18 cellular contexts compared by ENCODE assay signal in the genomic region with DNA sequence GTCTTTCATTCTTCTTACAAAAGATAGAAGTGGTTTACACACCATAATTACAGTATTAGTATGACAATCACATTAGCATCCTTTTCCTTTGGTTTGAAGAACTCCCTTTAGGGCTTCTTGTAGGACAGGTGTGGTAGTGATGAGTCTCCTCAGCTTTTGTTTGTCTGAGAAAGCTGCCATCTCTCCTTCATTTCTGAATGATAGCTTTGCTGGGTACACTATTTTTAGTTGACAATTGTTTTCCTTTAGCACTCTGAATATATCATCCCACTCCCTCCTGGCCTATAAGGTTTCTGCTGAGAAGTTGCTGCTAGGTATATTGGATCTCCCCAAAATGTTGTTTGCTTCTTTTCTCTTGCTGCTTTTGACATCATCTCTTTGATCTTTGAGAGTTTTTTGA. TPM values are rescaled to one million over a fixed set of nuclear protein-coding genes. Genes with fewer than 3 reads are reported as not detected.
DNase-seq lines count a peak whose midpoint lies in the region; ATAC-seq and TF ChIP-seq lines count a peak whose summit lies in the region.
"Had no signal": no experiment of that assay in that cellular context is flagged by ENCODE, and none has a peak within 500 bp of the region (broad histone marks: within the 10 kb centered on the region; RNA-seq: fewer than 3 reads in every experiment).

No MANE protein-coding gene starts in this region.

- POLR2A ChIA-PET in activated CD8-positive, alpha-beta T cell treated with anti-CD3 and anti-CD28 coated beads for 36 hours (lab: Charles Lee): interaction anchor here (1.0 to 1.4 kb wide), 3 partner anchors 13 to 28 kb away, joined by 3 to 4 read pairs (median 3); no protein-coding TSS in a partner anchor
- POLR2A ChIA-PET in activated CD8-positive, alpha-beta T cell treated with anti-CD3 and anti-CD28 coated beads, Interleukin-2, amount 10 ng/mL, durations not matched to agents 7 days and 5 days (lab: Charles Lee): no interaction called here
- POLR2A ChIA-PET in CD4-positive, alpha-beta T cell (lab: Charles Lee): interaction anchor here (0.7 kb wide), 1 partner anchor 27 kb away, joined by 3 read pairs; no protein-coding TSS in a partner anchor
- POLR2A ChIA-PET in naive thymus-derived CD8-positive, alpha-beta T cell (lab: Charles Lee): interaction anchor here (0.5 to 1.3 kb wide), 2 partner anchors 26 to 103 kb away, joined by 3 to 4 read pairs; no protein-coding TSS in a partner anchor

- CTCF ChIA-PET in activated CD8-positive, alpha-beta T cell treated with anti-CD3 and anti-CD28 coated beads for 36 hours (lab: Charles Lee): no interaction called here
- CTCF ChIA-PET in activated CD8-positive, alpha-beta T cell treated with anti-CD3 and anti-CD28 coated beads, Interleukin-2, amount 10 ng/mL, durations not matched to agents 7 days and 5 days (lab: Charles Lee): interaction anchor here (0.8 kb wide), 1 partner anchor 16 kb away, joined by 3 read pairs; no protein-coding TSS in a partner anchor
- CTCF ChIA-PET in CD4-positive, alpha-beta T cell (lab: Charles Lee): no interaction called here

- DNase-seq in activated CD8-positive, alpha-beta T cell treated with anti-CD3 and anti-CD28 coated beads for 36 hours: no peak
- DNase-seq in activated CD8-positive, alpha-beta T cell treated with anti-CD3 and anti-CD28 coated beads, Interleukin-2, amount 10 ng/mL, durations not matched to agents 7 days and 5 days: no peak
- no peak for DNase-seq in CD4-positive, alpha-beta T cell
- no peak for DNase-seq in naive thymus-derived CD8-positive, alpha-beta T cell
- no peak for DNase-seq in colonic mucosa
- no peak for DNase-seq in heart left ventricle
- DNase-seq: BE2C, DND-41, H7, KBM-7, NCI-H1105 treated with DMSO at 0.1 percent for 48 hours, NCI-H1694 treated with DMSO at 0.1 percent for 48 hours, NCI-H748 treated with DMSO at 0.1 percent for 48 hours, OCI-M1, Right ventricle myocardium superior had no signal

- H3K27me3 ChIP-seq in CD4-positive, alpha-beta T cell (ENCODE audit: control insufficient read depth, insufficient read depth, low read length): no peaks in the 10 kb centered on the region
- H3K27me3 ChIP-seq in colonic mucosa (no peaks in the 10 kb centered on the region), heart left ventricle (no peaks in the 10 kb centered on the region)
- H3K27me3 ChIP-seq: BE2C had no signal

- peaks cover 45% of the 10 kb centered on the region for H3K36me3 Mint-ChIP-seq in activated CD8-positive, alpha-beta T cell treated with anti-CD3 and anti-CD28 coated beads for 36 hours (ENCODE audit: low read depth)
- H3K36me3 Mint-ChIP-seq in activated CD8-positive, alpha-beta T cell treated with anti-CD3 and anti-CD28 coated beads, Interleukin-2, amount 10 ng/mL, durations not matched to agents 7 days and 5 days (ENCODE audit: low read depth): peaks cover 50% of the 10 kb centered on the region
- peaks cover 98% of the 10 kb centered on the region for H3K36me3 Mint-ChIP-seq in CD4-positive, alpha-beta T cell (ENCODE audit: low read depth)
- peaks cover 15% of the 10 kb centered on the region for H3K36me3 Mint-ChIP-seq in activated T-helper 17 cell treated with anti-CD3 and anti-CD28 coated beads, Interleukin-2, amount 50 U/mL, for 72 hours (ENCODE audit: low read depth)
- H3K36me3 Mint-ChIP-seq in naive thymus-derived CD8-positive, alpha-beta T cell: peaks cover 35 to 55% (median 36%) of the 10 kb centered on the region in 3 donors

- peak overlapping the region; percentile 70 for H3K27ac Mint-ChIP-seq in activated CD8-positive, alpha-beta T cell treated with anti-CD3 and anti-CD28 coated beads for 36 hours
- H3K27ac Mint-ChIP-seq in activated CD8-positive, alpha-beta T cell treated with anti-CD3 and anti-CD28 coated beads, Interleukin-2, amount 10 ng/mL, durations not matched to agents 7 days and 5 days: no peak overlapping the region
- peak overlapping the region; percentile 53 for H3K27ac Mint-ChIP-seq in CD4-positive, alpha-beta T cell
- H3K27ac Mint-ChIP-seq in activated T-helper 17 cell treated with anti-CD3 and anti-CD28 coated beads, Interleukin-2, amount 50 U/mL, for 72 hours: peak overlapping the region; percentile 32
- peak overlapping the region in 9 of 10 donors; percentile 2 to 91 (median 63) for H3K27ac Mint-ChIP-seq in naive thymus-derived CD8-positive, alpha-beta T cell

- H3K9ac ChIP-seq in colonic mucosa (ENCODE audit: low read depth in 2 of 2, low read length in 2 of 2): no peak overlapping the region

- no peak for TF ChIP-seq POLR2A in heart left ventricle (IDR thresholded peaks at IDR 0.05)

- peaks cover 28% of the 10 kb centered on the region for H3K9me3 ChIP-seq in CD4-positive, alpha-beta T cell (ENCODE audit: control insufficient read depth, low read length)
- H3K9me3 ChIP-seq in colonic mucosa: no peaks in the 10 kb centered on the region
- H3K9me3 ChIP-seq in heart left ventricle: peaks cover 0 to 38% (median 9%) of the 10 kb centered on the region in 12 donors
- H3K9me3 ChIP-seq: BE2C had no signal

- no peak overlapping the region for H3K4me3 Mint-ChIP-seq in activated CD8-positive, alpha-beta T cell treated with anti-CD3 and anti-CD28 coated beads for 36 hours
- no peak overlapping the region for H3K4me3 Mint-ChIP-seq in activated CD8-positive, alpha-beta T cell treated with anti-CD3 and anti-CD28 coated beads, Interleukin-2, amount 10 ng/mL, durations not matched to agents 7 days and 5 days
- peak overlapping the region; percentile 32 for H3K4me3 Mint-ChIP-seq in CD4-positive, alpha-beta T cell
- H3K4me3 Mint-ChIP-seq in activated T-helper 17 cell treated with anti-CD3 and anti-CD28 coated beads, Interleukin-2, amount 50 U/mL, for 72 hours: peak overlapping the region; percentile 13
- peak overlapping the region in 7 of 10 donors; percentile 3 to 39 (median 26) for H3K4me3 Mint-ChIP-seq in naive thymus-derived CD8-positive, alpha-beta T cell

- intact Hi-C loops in activated CD8-positive, alpha-beta T cell treated with anti-CD3 and anti-CD28 coated beads for 36 hours (cut with micrococcal nuclease): no loop called here
- intact Hi-C loops in CD4-positive, alpha-beta T cell (cut with DNase I, micrococcal nuclease): no loop called here
- intact Hi-C loops in colonic mucosa (cut with DNase I): no loop called here
- intact Hi-C loops in heart left ventricle (cut with DNase I): no loop called here

- H3K27ac ChIP-seq in CD4-positive, alpha-beta T cell (ENCODE audit: low read depth, low read length): no peak overlapping the region
- H3K27ac ChIP-seq in colonic mucosa (no peak overlapping the region), heart left ventricle (no peak overlapping the region)

- H3K9me3 Mint-ChIP-seq in activated CD8-positive, alpha-beta T cell treated with anti-CD3 and anti-CD28 coated beads for 36 hours: peaks cover 35% of the 10 kb centered on the region
- peaks cover 44% of the 10 kb centered on the region for H3K9me3 Mint-ChIP-seq in activated CD8-positive, alpha-beta T cell treated with anti-CD3 and anti-CD28 coated beads, Interleukin-2, amount 10 ng/mL, durations not matched to agents 7 days and 5 days (ENCODE audit: insufficient read depth)
- H3K9me3 Mint-ChIP-seq in CD4-positive, alpha-beta T cell: peaks cover 15% of the 10 kb centered on the region
- peaks cover 8% of the 10 kb centered on the region for H3K9me3 Mint-ChIP-seq in activated T-helper 17 cell treated with anti-CD3 and anti-CD28 coated beads, Interleukin-2, amount 50 U/mL, for 72 hours
- H3K9me3 Mint-ChIP-seq in naive thymus-derived CD8-positive, alpha-beta T cell: peaks cover 11 to 58% (median 27%) of the 10 kb centered on the region in 9 donors

- no peaks in the 10 kb centered on the region for H3K27me3 Mint-ChIP-seq in activated CD8-positive, alpha-beta T cell treated with anti-CD3 and anti-CD28 coated beads for 36 hours
- H3K27me3 Mint-ChIP-seq in activated CD8-positive, alpha-beta T cell treated with anti-CD3 and anti-CD28 coated beads, Interleukin-2, amount 10 ng/mL, durations not matched to agents 7 days and 5 days (ENCODE audit: low read depth): no peaks in the 10 kb centered on the region
- H3K27me3 Mint-ChIP-seq in CD4-positive, alpha-beta T cell: no peaks in the 10 kb centered on the region
- no peaks in the 10 kb centered on the region for H3K27me3 Mint-ChIP-seq in activated T-helper 17 cell treated with anti-CD3 and anti-CD28 coated beads, Interleukin-2, amount 50 U/mL, for 72 hours
- H3K27me3 Mint-ChIP-seq in naive thymus-derived CD8-positive, alpha-beta T cell: no peaks in the 10 kb centered on the region

- H3K36me3 ChIP-seq in colonic mucosa: no peaks in the 10 kb centered on the region
- H3K36me3 ChIP-seq in heart left ventricle: no peaks in the 10 kb centered on the region

- no peak overlapping the region for H3K4me3 ChIP-seq in colonic mucosa
- H3K4me3 ChIP-seq in heart left ventricle: no peak overlapping the region

- TF ChIP-seq CTCF in activated CD8-positive, alpha-beta T cell treated with anti-CD3 and anti-CD28 coated beads for 36 hours (IDR thresholded peaks at IDR 0.05): no peak
- no peak for TF ChIP-seq CTCF in CD4-positive, alpha-beta T cell (IDR thresholded peaks at IDR 0.05)
- TF ChIP-seq CTCF in colonic mucosa (IDR thresholded peaks at IDR 0.05): no peak
- TF ChIP-seq CTCF in heart left ventricle (IDR thresholded peaks at IDR 0.05): no peak

- no peak for ATAC-seq in activated CD8-positive, alpha-beta T cell treated with anti-CD3 and anti-CD28 coated beads for 36 hours
- ATAC-seq in activated CD8-positive, alpha-beta T cell treated with anti-CD3 and anti-CD28 coated beads, Interleukin-2, amount 10 ng/mL, durations not matched to agents 7 days and 5 days: no peak
- ATAC-seq in CD4-positive, alpha-beta T cell (ENCODE audit: poor library complexity): no peak
- ATAC-seq in activated T-helper 17 cell treated with anti-CD3 and anti-CD28 coated beads, Interleukin-2, amount 50 U/mL, for 72 hours (replicated peaks): no peak
- ATAC-seq in naive thymus-derived CD8-positive, alpha-beta T cell: no peak
- ATAC-seq in GM18520 (IDR thresholded peaks at IDR 0.05; ENCODE audit: unreplicated experiment): no peak
- ATAC-seq in heart left ventricle: no peak
- ATAC-seq: HepG2 had no signal

- H3K4me1 Mint-ChIP-seq in activated CD8-positive, alpha-beta T cell treated with anti-CD3 and anti-CD28 coated beads for 36 hours (ENCODE audit: low read depth): peaks cover 64% of the 10 kb centered on the region
- peaks cover 8% of the 10 kb centered on the region for H3K4me1 Mint-ChIP-seq in activated CD8-positive, alpha-beta T cell treated with anti-CD3 and anti-CD28 coated beads, Interleukin-2, amount 10 ng/mL, durations not matched to agents 7 days and 5 days (ENCODE audit: low read depth)
- H3K4me1 Mint-ChIP-seq in CD4-positive, alpha-beta T cell (ENCODE audit: low read depth): peaks cover 83% of the 10 kb centered on the region
- H3K4me1 Mint-ChIP-seq in activated T-helper 17 cell treated with anti-CD3 and anti-CD28 coated beads, Interleukin-2, amount 50 U/mL, for 72 hours: peaks cover 51% of the 10 kb centered on the region
- peaks cover 56 to 90% (median 75%) of the 10 kb centered on the region in 4 donors for H3K4me1 Mint-ChIP-seq in naive thymus-derived CD8-positive, alpha-beta T cell

- H3K4me1 ChIP-seq in colonic mucosa (no peaks in the 10 kb centered on the region), heart left ventricle (peaks cover 0 to 11% (median under 1%) of the 10 kb centered on the region in 12 donors)

RNA-seq across cellular contexts. Expression of a gene that starts 39.3 kb away (rescaled TPM):
- total RNA-seq in activated CD8-positive, alpha-beta T cell treated with anti-CD3 and anti-CD28 coated beads for 36 hours: 10 to 100 TPM; 28.9 to 32.3 TPM
- total RNA-seq in activated CD8-positive, alpha-beta T cell treated with anti-CD3 and anti-CD28 coated beads, Interleukin-2, amount 10 ng/mL, durations not matched to agents 7 days and 5 days: 10 to 100 TPM; 36.9 to 39.3 TPM
- total RNA-seq in CD4-positive, alpha-beta T cell: 100 to 1,000 TPM; 181 to 184 TPM
- 10 to 100 TPM; 18.4 to 62.5 TPM for total RNA-seq in activated T-helper 17 cell treated with anti-CD3 and anti-CD28 coated beads, Interleukin-2, amount 50 U/mL, for 72 hours
- 100 to 1,000 TPM; 194 to 196 TPM for total RNA-seq in naive thymus-derived CD8-positive, alpha-beta T cell
- polyA plus RNA-seq in naive thymus-derived CD8-positive, alpha-beta T cell: 100 to 1,000 TPM in 2 of 3 donors, 10 to 100 TPM in 1; 62.2 to 169 (median 105) TPM
- total RNA-seq in colonic mucosa: 1 to 10 TPM; 4.4 to 7.2 TPM
- total RNA-seq in heart left ventricle: 10 to 100 TPM in 5 of 9 donors, 1 to 10 TPM in 4; 7.2 to 24.2 (median 10.5) TPM
- 1 to 10 TPM; 4.8 to 9.0 TPM for polyA plus RNA-seq in heart left ventricle
- total RNA-seq: HepG2 had no signal

Comparison
In these comparisons a context has a peak if more than half of its experiments do, and no peak if none do; other contexts are left out.
1. H3K4me3 Mint-ChIP-seq: peak in CD4-positive, alpha-beta T cell (single experiment), activated T-helper 17 cell treated with anti-CD3 and anti-CD28 coated beads, Interleukin-2, amount 50 U/mL, for 72 hours (single experiment) and naive thymus-derived CD8-positive, alpha-beta T cell (7 of 10); none in activated CD8-positive, alpha-beta T cell treated with anti-CD3 and anti-CD28 coated beads for 36 hours (single experiment) and activated CD8-positive, alpha-beta T cell treated with anti-CD3 and anti-CD28 coated beads, Interleukin-2, amount 10 ng/mL, durations not matched to agents 7 days and 5 days (single experiment).